Comparison of ENCODE assay signal across 11 cellular contexts in the genomic region with DNA sequence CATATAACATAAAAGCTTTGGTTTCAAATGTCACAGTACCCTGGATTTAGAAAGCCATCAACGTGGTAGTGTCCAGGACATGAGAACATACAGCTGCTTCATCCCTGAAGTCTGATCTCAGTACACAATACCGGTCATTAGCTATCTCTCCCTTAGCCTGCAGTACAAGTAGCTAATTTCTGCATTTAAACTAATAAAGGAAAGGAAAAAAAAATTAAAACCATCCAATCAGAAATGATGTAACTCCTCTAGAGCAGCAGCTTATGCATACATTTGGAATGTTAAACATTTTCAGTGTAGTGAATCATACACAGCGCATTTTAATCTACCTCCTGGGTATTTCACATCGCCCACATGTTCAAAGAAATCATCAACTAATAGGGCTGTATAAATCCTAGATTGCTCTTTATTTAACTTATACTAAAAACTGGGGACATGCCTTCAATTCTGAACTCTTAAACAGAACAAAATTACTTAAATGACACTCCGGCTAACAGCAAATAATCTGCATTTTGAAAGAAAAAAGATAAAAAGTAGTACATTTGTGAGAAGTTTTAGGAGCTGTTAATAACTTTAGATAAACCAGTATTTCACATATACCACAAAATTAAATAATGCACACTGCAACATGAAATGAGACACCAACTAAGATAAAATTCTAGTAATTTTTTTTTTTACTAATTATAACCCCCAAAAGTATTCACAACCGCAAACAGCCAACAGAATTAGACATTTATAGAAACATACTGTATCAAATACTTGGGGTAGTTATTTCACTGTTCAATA. TPM values are rescaled to one million over a fixed set of nuclear protein-coding genes. Genes with fewer than 3 reads are reported as not detected.
DNase-seq lines count a peak whose midpoint lies in the region; ATAC-seq, FAIRE-seq and TF ChIP-seq lines count a peak whose summit lies in the region.
"Had no signal": no experiment of that assay in that cellular context is flagged by ENCODE, and none has a peak within 500 bp of the region (broad histone marks: within the 10 kb centered on the region; RNA-seq: fewer than 3 reads in every experiment).

No MANE protein-coding gene starts in this region.

- H3K27ac Mint-ChIP-seq in neural crest cell (ENCODE audit: unreplicated experiment) = no peak overlapping the region

- no peak for TF ChIP-seq POLR2A in GM12891 (IDR thresholded peaks at IDR 0.05; ENCODE audit: low read depth, low read length)

- no peaks in the 10 kb centered on the region for H3K36me3 ChIP-seq in ES-I3 (ENCODE audit: insufficient read depth, low read length)
- H3K36me3 ChIP-seq: gastrocnemius medialis, uterus had no signal

- peaks cover 5% of the 10 kb centered on the region for H3K27me3 Mint-ChIP-seq in neural crest cell (ENCODE audit: low read depth)

- peak overlapping the region; percentile 89 for H3K4me3 ChIP-seq in choroid plexus epithelial cell (ENCODE audit: low read depth, low read length)
- H3K4me3 ChIP-seq: gastrocnemius medialis, GM12878, uterus had no signal

- H3K4me3 Mint-ChIP-seq in neural crest cell = peak overlapping the region; percentile 98

- TF ChIP-seq CTCF in choroid plexus epithelial cell (conservative IDR thresholded peaks at IDR 0.05; ENCODE audit: low read depth, low read length) (no peak), neural crest cell (conservative IDR thresholded peaks at IDR 0.05) (no peak)

- no peak for FAIRE-seq in GM12891 (lab: Jason Lieb, UNC)
- FAIRE-seq: GM12878 had no signal

- H3K9me3 ChIP-seq in ES-I3 (ENCODE audit: control insufficient read depth, insufficient read depth, low read length) = no peaks in the 10 kb centered on the region
- H3K9me3 ChIP-seq: gastrocnemius medialis, uterus had no signal

- H3K9ac ChIP-seq in ES-I3 (ENCODE audit: low read depth, low read length) = peak overlapping the region; percentile 30

- H3K9me3 Mint-ChIP-seq in neural crest cell = no peaks in the 10 kb centered on the region

- H3K4me1 ChIP-seq in ES-I3 (ENCODE audit: insufficient read depth, low read length) = peaks cover 37% of the 10 kb centered on the region
- H3K4me1 ChIP-seq: uterus had no signal

- DNase-seq in NAMALWA (ENCODE audit: low spot score) (peak; percentile 24), choroid plexus epithelial cell (ENCODE audit: low read depth) (peak; percentile 92), neural crest cell (ENCODE audit: low read depth, low spot score) (no peak), GM12891 (ENCODE audit: insufficient read length, low spot score) (no peak), mesenteric fat pad (ENCODE audit: low spot score) (no peak)
- no peak for DNase-seq in effector CD4-positive, alpha-beta T cell
- DNase-seq: gastrocnemius medialis, uterus had no signal

- peaks cover 47% of the 10 kb centered on the region for H3K4me1 Mint-ChIP-seq in neural crest cell

- H3K36me3 Mint-ChIP-seq in neural crest cell (ENCODE audit: low read depth) = peaks cover under 1% of the 10 kb centered on the region

- ATAC-seq in GM18520 (IDR thresholded peaks at IDR 0.05; ENCODE audit: unreplicated experiment) = no peak
- ATAC-seq: gastrocnemius medialis, GM12878 had no signal

TF ChIP-seq in GM12891, 5 proteins besides CTCF, POLR2A, EP300 and RAD21:
- TF ChIP-seq POU2F2 (IDR thresholded peaks at IDR 0.05; ENCODE audit: low read depth, low read length) (no peak), TAF1 (IDR thresholded peaks at IDR 0.05; ENCODE audit: low read depth, low read length) (no peak), PAX5 (IDR thresholded peaks at IDR 0.05; ENCODE audit: insufficient read depth, low read length, severe bottlenecking) (no peak), POLR2AphosphoS5 (IDR thresholded peaks at IDR 0.05; ENCODE audit: low read depth, low read length) (no peak), SPI1 (IDR thresholded peaks at IDR 0.05; ENCODE audit: low read depth, low read length) (no peak)
TF ChIP-seq in GM12891: peak in this region for 0.

RNA-seq across cellular contexts. Expression of gene IGF2BP2, which starts 3.7 kb away (rescaled TPM):
- total RNA-seq in neural crest cell (141 and 144 TPM in 2 replicates), mesenteric fat pad (9.0 TPM)
- 0.06 TPM for polyA plus RNA-seq in GM12891 (2012; ENCODE audit: low read depth, missing spikeins)

Comparison
In these comparisons a context has a peak if more than half of its experiments do, and no peak if none do; other contexts are left out.
1. DNase-seq: peak in NAMALWA (single experiment) and choroid plexus epithelial cell (single experiment); none in neural crest cell (single experiment), GM12891 (single experiment), mesenteric fat pad (single experiment) and effector CD4-positive, alpha-beta T cell (single experiment).
2. RNA of gene IGF2BP2, which starts 3.7 kb away (total RNA-seq): 141 to 144 TPM in neural crest cell; 9.0 TPM in mesenteric fat pad (single experiment); every median in the first group is over 10 times any median in the second.